In the genomic region with DNA sequence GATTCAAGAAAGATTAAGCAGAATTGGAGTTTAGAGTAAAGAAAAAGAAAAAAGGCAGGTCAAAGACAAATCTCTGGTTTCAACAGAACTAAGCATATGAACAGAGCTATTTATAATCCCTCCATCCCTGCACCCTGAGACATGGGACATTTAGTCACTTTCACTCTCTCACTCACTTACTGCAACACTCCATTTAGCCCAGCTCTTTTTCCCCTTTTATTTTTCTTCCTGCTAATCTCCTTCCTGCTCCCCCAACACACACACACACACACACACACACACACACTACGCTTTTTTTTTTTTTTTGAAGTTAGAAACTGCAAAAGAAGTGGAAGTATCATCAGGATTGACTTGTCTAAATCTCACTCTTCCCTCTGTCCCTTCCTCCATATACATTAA, we compare ENCODE assay signal across 24 cellular contexts. TPM values are rescaled to one million over a fixed set of nuclear protein-coding genes. Genes with fewer than 3 reads are reported as not detected.
A peak's percentile ranks its signal among the peaks of the same experiment; 100 is the strongest.
DNase-seq lines count a peak whose midpoint lies in the region; ATAC-seq, FAIRE-seq and TF ChIP-seq lines count a peak whose summit lies in the region.
"Had no signal": no experiment of that assay in that cellular context is flagged by ENCODE, and none has a peak within 500 bp of the region (broad histone marks: within the 10 kb centered on the region; RNA-seq: fewer than 3 reads in every experiment).

No MANE protein-coding gene starts in this region.

- no peak overlapping the region for H3K27ac ChIP-seq in GM23248
- H3K27ac ChIP-seq in endothelial cell of umbilical vein (ENCODE audit: insufficient read depth, low read depth, low read length) = no peak overlapping the region
- no peak overlapping the region for H3K27ac ChIP-seq in left lung
- H3K27ac ChIP-seq: suprapubic skin had no signal

- DNase-seq in GM23248 (peak; percentile 11), RPMI7951 (ENCODE audit: low read depth) (peak; percentile 38), endothelial cell of umbilical vein (ENCODE audit: low read depth, low spot score) (peak; percentile 67), left lung (no peak), NCI-H1417 treated with DMSO at 0.1 percent for 48 hours (lab: John Stamatoyannopoulos, UW) (no peak), NCI-H2227 (lab: John Stamatoyannopoulos, UW; ENCODE audit: unreplicated experiment) (no peak), cerebellar cortex (ENCODE audit: low spot score) (no peak)
- DNase-seq: ACHN; activated CD4-positive, alpha-beta T cell treated with anti-CD3 and anti-CD28 coated beads, Interleukin-2, amount 10 ng/mL, durations not matched to agents 24 days and 14 days; activated naive CD8-positive, alpha-beta T cell treated with anti-CD3 and anti-CD28 coated beads, Interleukin-2, amount 50 U/mL, for 24 hours; C1 segment of cervical spinal cord; effector memory CD4-positive, alpha-beta T cell; HCEC 1CT; kidney; midbrain; NCI-H1105; NCI-H2107; NCI-H524 treated with DMSO at 0.1 percent for 48 hours; stimulated activated CD4-positive, alpha-beta T cell treated with anti-CD3 and anti-CD28 coated beads, Interleukin-12 subunit alpha, Interleukin-12 subunit beta, amount 100 ng/mL, for 4 hours; T-cell had no signal

- in situ Hi-C loops in GM23248 (cut with MboI) = no loop called here

- H3K4me2 ChIP-seq in GM23248 (ENCODE audit: unreplicated experiment) = no peak overlapping the region
- no peak overlapping the region for H3K4me2 ChIP-seq in endothelial cell of umbilical vein (ENCODE audit: insufficient read depth, low read length)

- intact Hi-C loops in endothelial cell of umbilical vein (cut with micrococcal nuclease) = loop anchor here (1.0 to 2.0 kb wide), 2 partner anchors 18 to 21 kb away; no protein-coding TSS in a partner anchor
- intact Hi-C loops in left lung (cut with DNase I) = no loop called here

- H3K27me3 ChIP-seq in GM23248 (replicated peaks; ENCODE audit: insufficient read depth) (no peaks in the 10 kb centered on the region), endothelial cell of umbilical vein (ENCODE audit: control insufficient read depth in 2 of 2, insufficient read depth in 2 of 2, low read length in 2 of 2) (no peaks in the 10 kb centered on the region), left lung (no peaks in the 10 kb centered on the region)
- H3K27me3 ChIP-seq: suprapubic skin had no signal

- no peaks in the 10 kb centered on the region for H3K36me3 ChIP-seq in GM23248 (ENCODE audit: low read depth)
- no peaks in the 10 kb centered on the region for H3K36me3 ChIP-seq in endothelial cell of umbilical vein (ENCODE audit: control insufficient read depth in 2 of 2, extremely low read depth in 1 of 2, insufficient read depth in 2 of 2, low read length in 2 of 2)
- no peaks in the 10 kb centered on the region for H3K36me3 ChIP-seq in left lung
- H3K36me3 ChIP-seq: suprapubic skin had no signal

- TF ChIP-seq CTCF in endothelial cell of umbilical vein (IDR thresholded peaks at IDR 0.05; ENCODE audit: extremely low read depth in 1 of 2, insufficient read depth in 1 of 2, low read depth in 1 of 2, low read length in 2 of 2) = no peak
- TF ChIP-seq CTCF in left lung (IDR thresholded peaks at IDR 0.05) = no peak

- dilution Hi-C loops in endothelial cell of umbilical vein (cut with MboI; ENCODE audit: extremely low pct_ligation_motif_present, low sequenced_read_pairs) = no loop called here

- BruUV-seq in endothelial cell of umbilical vein (replicated peaks; lab: Mats Ljungman, UMichigan) = no TSS peak

- H3K9me3 ChIP-seq in GM23248 (ENCODE audit: low read depth) (no peaks in the 10 kb centered on the region), endothelial cell of umbilical vein (replicated peaks; ENCODE audit: control insufficient read depth, insufficient read depth, low read length) (no peaks in the 10 kb centered on the region), left lung (no peaks in the 10 kb centered on the region)
- H3K9me3 ChIP-seq: suprapubic skin had no signal

- POLR2A ChIA-PET in endothelial cell of umbilical vein (lab: Charles Lee) = interaction anchor here (1.0 kb wide), 1 partner anchor 19 kb away, joined by 4 read pairs; no protein-coding TSS in a partner anchor

- no peaks in the 10 kb centered on the region for H3K9me2 ChIP-seq in GM23248 (ENCODE audit: insufficient read depth)

- H3K79me2 ChIP-seq in GM23248 (ENCODE audit: insufficient read depth) (no peaks in the 10 kb centered on the region), endothelial cell of umbilical vein (ENCODE audit: control insufficient read depth, insufficient read depth, low read length) (no peaks in the 10 kb centered on the region)

- H3K4me1 ChIP-seq in GM23248 (ENCODE audit: insufficient read depth) = peaks cover 6% of the 10 kb centered on the region
- H3K4me1 ChIP-seq in endothelial cell of umbilical vein (ENCODE audit: control insufficient read depth, extremely low read depth, insufficient read depth, low read length) = peaks cover 12% of the 10 kb centered on the region
- no peaks in the 10 kb centered on the region for H3K4me1 ChIP-seq in left lung

- CTCF ChIA-PET in endothelial cell of umbilical vein (lab: Charles Lee) = interaction anchor here (0.6 to 2.3 kb wide), 9 partner anchors 11 to 202 kb away, joined by 3 to 13 read pairs (median 4); partner anchors contain the start of genes GFOD1 and SIRT5

- WGBS in GM23248 (ENCODE audit: low coverage in 1 of 2, low lambda C conversion rate in 2 of 2, missing lambda C conversion rate in 2 of 2), 2 experiments = 92 to 100% methylated on average over 1 of the region's 1 CpG

- FAIRE-seq in endothelial cell of umbilical vein (lab: Jason Lieb, UNC) = peak; percentile 73
- FAIRE-seq: bronchial epithelial cell, GM19239, kidney had no signal

- peak; percentile 21 for ATAC-seq in left lung
- ATAC-seq in HG03439 (IDR thresholded peaks at IDR 0.05; ENCODE audit: unreplicated experiment) = no peak
- ATAC-seq: activated naive CD8-positive, alpha-beta T cell treated with anti-CD3 and anti-CD28 coated beads, Interleukin-2, amount 50 U/mL, for 24 hours; T-cell had no signal

- H3K9me1 ChIP-seq in endothelial cell of umbilical vein (replicated peaks; ENCODE audit: control insufficient read depth, extremely low read depth, insufficient read depth, low read length) = no peaks in the 10 kb centered on the region

- H4K20me1 ChIP-seq in GM23248 (ENCODE audit: insufficient read depth) = no peaks in the 10 kb centered on the region
- H4K20me1 ChIP-seq in endothelial cell of umbilical vein (replicated peaks; ENCODE audit: control insufficient read depth, extremely low read depth, insufficient read depth, low read length) = no peaks in the 10 kb centered on the region

- H3F3A ChIP-seq in GM23248 (ENCODE audit: insufficient read depth) = no peaks in the 10 kb centered on the region

- no peak overlapping the region for H3K4me3 ChIP-seq in GM23248
- H3K4me3 ChIP-seq in endothelial cell of umbilical vein (replicated peaks in 1 of 3; ENCODE audit: insufficient read depth in 1 of 3, low read depth in 1 of 3, low read length in 3 of 3) = no peak overlapping the region
- no peak overlapping the region for H3K4me3 ChIP-seq in left lung
- H3K4me3 ChIP-seq: suprapubic skin had no signal

- no peak for TF ChIP-seq POLR2A in endothelial cell of umbilical vein (IDR thresholded peaks at IDR 0.05; ENCODE audit: low read depth, low read length)

- H2AFZ ChIP-seq in GM23248 (no peak overlapping the region), endothelial cell of umbilical vein (ENCODE audit: low read depth, low read length) (no peak overlapping the region)

- H3K9ac ChIP-seq in GM23248 (no peak overlapping the region), endothelial cell of umbilical vein (replicated peaks; ENCODE audit: extremely low read depth, insufficient read depth, low read length) (no peak overlapping the region)

TF ChIP-seq in endothelial cell of umbilical vein, 7 proteins besides CTCF, POLR2A, EP300 and RAD21:
- TF ChIP-seq JUN (IDR thresholded peaks at IDR 0.05; ENCODE audit: borderline replicate concordance, insufficient read depth, insufficient read length, low read depth) (no peak), MAX (IDR thresholded peaks at IDR 0.05; ENCODE audit: insufficient read depth, insufficient read length) (no peak), EZH2 (IDR thresholded peaks at IDR 0.05; ENCODE audit: borderline replicate concordance, low read depth, low read length, severe bottlenecking) (no peak), GATA2 (IDR thresholded peaks at IDR 0.05; ENCODE audit: insufficient read depth, insufficient read length, low read depth, low read length) (no peak), MYC (IDR thresholded peaks at IDR 0.05; ENCODE audit: low read depth, low read length) (no peak), POLR2AphosphoS5 (IDR thresholded peaks at IDR 0.05; ENCODE audit: insufficient read depth, low read depth, low read length) (no peak), FOS (IDR thresholded peaks at IDR 0.05; ENCODE audit: borderline replicate concordance, insufficient read depth, low read length) (no peak)
TF ChIP-seq in endothelial cell of umbilical vein: peak in this region for 0.

RNA-seq across cellular contexts. Expression of gene TBC1D7, which starts 45.1 kb away (rescaled TPM):
- 8.5 and 18.7 TPM in 2 replicates for total RNA-seq in GM23248 (2014; rRNA removed; shearing (Covaris generic))
- 25.7 and 25.8 TPM in 2 replicates for polyA plus RNA-seq in GM23248 (2016; fragmentation: Nextera tagmentation; extraction: Ambion mirVana)
- total RNA-seq in RPMI7951 (2014; rRNA removed; shearing (Covaris generic)) = 41.9 and 43.9 TPM in 2 replicates
- total RNA-seq in endothelial cell of umbilical vein = 26.6 and 28.1 TPM in 2 replicates
- polyA plus RNA-seq in endothelial cell of umbilical vein = 22.5 and 26.6 TPM in 2 replicates
- polyA plus RNA-seq in endothelial cell of umbilical vein (2011; cell fraction: cytosol; rRNA removed) = 35.1 and 38.6 TPM in 2 replicates
- polyA plus RNA-seq in endothelial cell of umbilical vein (2011; cell fraction: nucleus; rRNA removed) = 33.5 and 40.5 TPM in 2 replicates
- polyA plus RNA-seq in endothelial cell of umbilical vein (2012) = 27.8 and 30.5 TPM in 2 replicates
- polyA minus RNA-seq in endothelial cell of umbilical vein = 45.1 and 63.4 TPM in 2 replicates
- polyA minus RNA-seq in endothelial cell of umbilical vein (2011; cell fraction: cytosol; rRNA and poly(A)+ RNA removed) = 9.8 TPM
- 34.9 and 50.3 TPM in 2 replicates for polyA minus RNA-seq in endothelial cell of umbilical vein (2011; cell fraction: nucleus; rRNA and poly(A)+ RNA removed)
- 10 to 100 TPM; 18.3 to 20.2 TPM for total RNA-seq in left lung

Comparison
In these comparisons a context has a peak if more than half of its experiments do, and no peak if none do; other contexts are left out.
1. DNase-seq: peak in GM23248 (single experiment), RPMI7951 (single experiment) and endothelial cell of umbilical vein (single experiment); none in left lung (0 of 2), NCI-H1417 treated with DMSO at 0.1 percent for 48 hours (single experiment), NCI-H2227 (single experiment) and cerebellar cortex (single experiment).